Comparison of ENCODE assay signal across 8 cellular contexts in genomic region chr10:91162050-91162494, GRCh38. TPM values are rescaled to one million over a fixed set of nuclear protein-coding genes. Genes with fewer than 3 reads are reported as not detected.
DNase-seq lines count a peak whose midpoint lies in the region; ATAC-seq and TF ChIP-seq lines count a peak whose summit lies in the region.

No MANE protein-coding gene starts in this region.

- H3K4me3 Mint-ChIP-seq in stimulated activated memory B cell treated with anti-CD40 and anti-IgM and Interleukin-4, amounts not matched to agents 10 μg/mL and 1 μg/mL and 100 μg/mL, for 72 hours = peak overlapping the region; percentile 89

- H3F3A ChIP-seq in DOHH2 (ENCODE audit: control insufficient read depth, insufficient read depth) = peaks cover 14% of the 10 kb centered on the region

- peaks cover 6% of the 10 kb centered on the region for H3K36me3 Mint-ChIP-seq in stimulated activated memory B cell treated with anti-CD40 and anti-IgM and Interleukin-4, amounts not matched to agents 10 μg/mL and 1 μg/mL and 100 μg/mL, for 72 hours

- H3K4me2 ChIP-seq in DOHH2 (ENCODE audit: low read length) = peak overlapping the region; percentile 84

- H3K36me3 ChIP-seq in DOHH2 (ENCODE audit: control insufficient read depth, low read length) = no peaks in the 10 kb centered on the region
- H3K36me3 ChIP-seq in kidney epithelial cell (ENCODE audit: control insufficient read depth, insufficient read depth, low read length) = no peaks in the 10 kb centered on the region

- H3K27me3 Mint-ChIP-seq in stimulated activated memory B cell treated with anti-CD40 and anti-IgM and Interleukin-4, amounts not matched to agents 10 μg/mL and 1 μg/mL and 100 μg/mL, for 72 hours = no peaks in the 10 kb centered on the region

- in situ Hi-C loops in astrocyte of the spinal cord (cut with HindIII; ENCODE audit: low sequenced_read_pairs) = no loop called here

- H3K79me2 ChIP-seq in DOHH2 (ENCODE audit: control insufficient read depth, low read length) = peaks cover 38% of the 10 kb centered on the region

- no peak for TF ChIP-seq CTCF in DOHH2 (IDR thresholded peaks at IDR 0.05; ENCODE audit: low read depth, low read length, poor library complexity, severe bottlenecking)
- TF ChIP-seq CTCF in astrocyte of the spinal cord (IDR thresholded peaks at IDR 0.05; ENCODE audit: low read depth, low read length) = no peak
- no peak for TF ChIP-seq CTCF in kidney epithelial cell (IDR thresholded peaks at IDR 0.05; ENCODE audit: insufficient read depth, low read length, poor library complexity, severe bottlenecking)

- no peaks in the 10 kb centered on the region for H3K9me2 ChIP-seq in DOHH2 (replicated peaks; ENCODE audit: control insufficient read depth, low read length)

- no peaks in the 10 kb centered on the region for H3K9me3 ChIP-seq in DOHH2 (ENCODE audit: control insufficient read depth, insufficient read depth, low read length)

- DNase-seq in M059J (ENCODE audit: low read depth) (peak; percentile 75), astrocyte of the spinal cord (ENCODE audit: low read depth, low spot score) (no peak), kidney epithelial cell (ENCODE audit: low read depth) (no peak), DMS79 treated with DMSO at 0.1 percent for 48 hours (lab: John Stamatoyannopoulos, UW) (no peak)

- no peak for ATAC-seq in stimulated activated memory B cell treated with anti-CD40 and anti-IgM and Interleukin-4, amounts not matched to agents 10 μg/mL and 1 μg/mL and 100 μg/mL, for 72 hours
- ATAC-seq in GM21723 (IDR thresholded peaks at IDR 0.05; ENCODE audit: unreplicated experiment) = no peak
- no peak for ATAC-seq in HG03196 (IDR thresholded peaks at IDR 0.05; ENCODE audit: unreplicated experiment)

- H3K4me1 ChIP-seq in DOHH2 (ENCODE audit: control insufficient read depth, low read length) = peaks cover 32% of the 10 kb centered on the region

- peak overlapping the region; percentile 46; the same call in 1 of the 2 replicates for H3K27ac ChIP-seq in DOHH2 (ENCODE audit: low read depth, low read length)

- no peaks in the 10 kb centered on the region for H3K27me3 ChIP-seq in DOHH2 (ENCODE audit: control insufficient read depth, low read length)
- no peaks in the 10 kb centered on the region for H3K27me3 ChIP-seq in kidney epithelial cell (ENCODE audit: control insufficient read depth, insufficient read depth, low read length)

- H3K4me3 ChIP-seq in DOHH2 (ENCODE audit: low read length) (peak overlapping the region; percentile 89), astrocyte of the spinal cord (ENCODE audit: low read depth, low read length) (peak overlapping the region; percentile 67), kidney epithelial cell (ENCODE audit: low read depth, low read length) (peak overlapping the region; percentile 80)

- H4K20me1 ChIP-seq in DOHH2 (ENCODE audit: control insufficient read depth, insufficient read depth, low read depth, low read length) = no peaks in the 10 kb centered on the region

- H3K4me1 Mint-ChIP-seq in stimulated activated memory B cell treated with anti-CD40 and anti-IgM and Interleukin-4, amounts not matched to agents 10 μg/mL and 1 μg/mL and 100 μg/mL, for 72 hours = peaks cover 37% of the 10 kb centered on the region

- no peaks in the 10 kb centered on the region for H3K9me3 Mint-ChIP-seq in stimulated activated memory B cell treated with anti-CD40 and anti-IgM and Interleukin-4, amounts not matched to agents 10 μg/mL and 1 μg/mL and 100 μg/mL, for 72 hours

- H3K27ac Mint-ChIP-seq in stimulated activated memory B cell treated with anti-CD40 and anti-IgM and Interleukin-4, amounts not matched to agents 10 μg/mL and 1 μg/mL and 100 μg/mL, for 72 hours = peak overlapping the region; percentile 89

RNA-seq across cellular contexts. Expression of gene PCGF5, which starts 58.4 kb away (rescaled TPM):
- total RNA-seq in M059J (2014; rRNA removed; shearing (Covaris generic)) = 32.1 and 32.7 TPM in 2 replicates
- total RNA-seq in kidney epithelial cell = 35.9 and 36.6 TPM in 2 replicates
